Comparison of ENCODE assay signal across 10 cellular contexts in genomic region chr1:216528816-216529215, GRCh38.
DNase-seq lines count a peak whose midpoint lies in the region; ATAC-seq and TF ChIP-seq lines count a peak whose summit lies in the region.
"Had no signal": no experiment of that assay in that cellular context is flagged by ENCODE, and none has a peak within 500 bp of the region (broad histone marks: within the 10 kb centered on the region; RNA-seq: fewer than 3 reads in every experiment).

No MANE protein-coding gene starts in this region.

- H3K36me3 ChIP-seq in left lung = no peaks in the 10 kb centered on the region

- peak; percentile 93 for ATAC-seq in GM18858 (IDR thresholded peaks at IDR 0.05; ENCODE audit: unreplicated experiment)
- ATAC-seq in GM21786 (IDR thresholded peaks at IDR 0.05; ENCODE audit: unreplicated experiment) = peak; percentile 86
- ATAC-seq in HG03565 (IDR thresholded peaks at IDR 0.05; ENCODE audit: unreplicated experiment) = peak; percentile 89
- ATAC-seq in left lung = peak; percentile 85

- H3K27me3 ChIP-seq in left lung = no peaks in the 10 kb centered on the region

- no peak overlapping the region for H3K27ac ChIP-seq in left lung

- intact Hi-C loops in left lung (cut with DNase I) = no loop called here

- CTCF ChIA-PET in HEK293T (lab: Yijun Ruan, JAX) = no interaction called here

- DNase-seq in left lung (no peak), HEK293T (ENCODE audit: extremely low spot score) (no peak), kidney glomerular epithelial cell (lab: John Stamatoyannopoulos, UW) (no peak)
- no peak for DNase-seq in stimulated activated CD4-positive, alpha-beta T cell treated with anti-CD3 and anti-CD28 coated beads, Interleukin-4, amount 100 ng/mL, for 24 hours
- no peak for DNase-seq in effector CD8-positive, alpha-beta T cell (lab: John Stamatoyannopoulos, UW)
- DNase-seq: mesendoderm, NCI-H2081 treated with DMSO at 0.1 percent for 48 hours had no signal

- H3K4me3 ChIP-seq in left lung = no peak overlapping the region

- no peaks in the 10 kb centered on the region for H3K9me3 ChIP-seq in left lung

- POLR2A ChIA-PET in HEK293T (lab: Yijun Ruan, JAX) = no interaction called here

- TF ChIP-seq CTCF in left lung (IDR thresholded peaks at IDR 0.05) = no peak

- peaks cover 0 to 5% of the 10 kb centered on the region in 2 donors for H3K4me1 ChIP-seq in left lung

TF ChIP-seq in HEK293T, 16 proteins besides CTCF, POLR2A, EP300 and RAD21:
- TF ChIP-seq TARDBP (IDR thresholded peaks at IDR 0.05) = no peak
- no peak for TF ChIP-seq CTBP1 (IDR thresholded peaks at IDR 0.05; ENCODE audit: borderline replicate concordance)
- TF ChIP-seq HDGF (IDR thresholded peaks at IDR 0.05; ENCODE audit: borderline replicate concordance) = no peak
- no peak for TF ChIP-seq FOXK2 (IDR thresholded peaks at IDR 0.05)
- no peak for TF ChIP-seq FOXA1 (IDR thresholded peaks at IDR 0.05)
- no peak for TF ChIP-seq BHLHE40 (IDR thresholded peaks at IDR 0.05; ENCODE audit: borderline replicate concordance)
- no peak for TF ChIP-seq ZNF384 (IDR thresholded peaks at IDR 0.05)
- no peak for TF ChIP-seq L3MBTL2 (conservative IDR thresholded peaks at IDR 0.05)
- no peak for TF ChIP-seq ARNT (IDR thresholded peaks at IDR 0.05)
- TF ChIP-seq ELF4 (IDR thresholded peaks at IDR 0.05) = no peak
- TF ChIP-seq SUZ12 (IDR thresholded peaks at IDR 0.05) = no peak
- TF ChIP-seq NFRKB (IDR thresholded peaks at IDR 0.05) = no peak
- TF ChIP-seq FOXM1 (IDR thresholded peaks at IDR 0.05; ENCODE audit: borderline replicate concordance) = no peak
- TF ChIP-seq LEF1 (IDR thresholded peaks at IDR 0.05; ENCODE audit: borderline replicate concordance) = no peak
- TF ChIP-seq SP1 (IDR thresholded peaks at IDR 0.05) = no peak
- no peak for TF ChIP-seq PKNOX1 (IDR thresholded peaks at IDR 0.05)
